Comparison of ENCODE assay signal across 8 cellular contexts in genomic region chr5:124519396-124519795, GRCh38.
DNase-seq lines count a peak whose midpoint lies in the region; ATAC-seq and TF ChIP-seq lines count a peak whose summit lies in the region.

No MANE protein-coding gene starts in this region.

- no peak overlapping the region for H3K27ac Mint-ChIP-seq in activated CD4-positive, alpha-beta T cell treated with anti-CD3 and anti-CD28 coated beads, Interleukin-2, amount 10 ng/mL, durations not matched to agents 24 days and 14 days

- no peaks in the 10 kb centered on the region for H3K36me3 Mint-ChIP-seq in activated CD4-positive, alpha-beta T cell treated with anti-CD3 and anti-CD28 coated beads, Interleukin-2, amount 10 ng/mL, durations not matched to agents 24 days and 14 days (ENCODE audit: low read depth)

- H3K4me1 Mint-ChIP-seq in activated CD4-positive, alpha-beta T cell treated with anti-CD3 and anti-CD28 coated beads, Interleukin-2, amount 10 ng/mL, durations not matched to agents 24 days and 14 days: no peaks in the 10 kb centered on the region

- no peaks in the 10 kb centered on the region for H3K27me3 Mint-ChIP-seq in activated CD4-positive, alpha-beta T cell treated with anti-CD3 and anti-CD28 coated beads, Interleukin-2, amount 10 ng/mL, durations not matched to agents 24 days and 14 days

- ATAC-seq in GM19467 (IDR thresholded peaks at IDR 0.05; ENCODE audit: unreplicated experiment) (peak; percentile 56), HG03565 (IDR thresholded peaks at IDR 0.05; ENCODE audit: unreplicated experiment) (peak; percentile 87)

- H3K9me3 Mint-ChIP-seq in activated CD4-positive, alpha-beta T cell treated with anti-CD3 and anti-CD28 coated beads, Interleukin-2, amount 10 ng/mL, durations not matched to agents 24 days and 14 days: no peaks in the 10 kb centered on the region

- no peak overlapping the region for H3K4me3 Mint-ChIP-seq in activated CD4-positive, alpha-beta T cell treated with anti-CD3 and anti-CD28 coated beads, Interleukin-2, amount 10 ng/mL, durations not matched to agents 24 days and 14 days

- no peak overlapping the region for H3K4me3 ChIP-seq in epithelial cell of esophagus (ENCODE audit: low read length)

- intact Hi-C loops in activated CD4-positive, alpha-beta T cell treated with anti-CD3 and anti-CD28 coated beads, Interleukin-2, amount 10 ng/mL, durations not matched to agents 24 days and 14 days (cut with micrococcal nuclease): no loop called here

- no peak for TF ChIP-seq CTCF in epithelial cell of esophagus (IDR thresholded peaks at IDR 0.05; ENCODE audit: insufficient read depth, low read depth, low read length, missing control alignments)

- DNase-seq in A172 (ENCODE audit: low spot score) (peak; percentile 57), epithelial cell of esophagus (ENCODE audit: low read depth) (peak; percentile 61), DMS114 treated with DMSO at 0.1 percent for 48 hours (lab: John Stamatoyannopoulos, UW; ENCODE audit: unreplicated experiment) (no peak), medulla oblongata (ENCODE audit: extremely low spot score) (no peak), NCI-H1048 (lab: John Stamatoyannopoulos, UW) (no peak)
- DNase-seq in activated CD4-positive, alpha-beta T cell treated with anti-CD3 and anti-CD28 coated beads, Interleukin-2, amount 10 ng/mL, durations not matched to agents 24 days and 14 days: no peak

Comparison
In these comparisons a context has a peak if more than half of its experiments do, and no peak if none do; other contexts are left out.
1. DNase-seq: peak in A172 (single experiment) and epithelial cell of esophagus (single experiment); none in DMS114 treated with DMSO at 0.1 percent for 48 hours (single experiment), medulla oblongata (single experiment), NCI-H1048 (single experiment) and activated CD4-positive, alpha-beta T cell treated with anti-CD3 and anti-CD28 coated beads, Interleukin-2, amount 10 ng/mL, durations not matched to agents 24 days and 14 days (single experiment).